22 cellular contexts compared by ENCODE assay signal in genomic region chr6:100901582-100901981, GRCh38.
"Had no signal": no experiment of that assay in that cellular context is flagged by ENCODE, and none has a peak within 500 bp of the region (broad histone marks: within the 10 kb centered on the region; RNA-seq: fewer than 3 reads in every experiment).

No MANE protein-coding gene starts in this region.

- DNase-seq: KBM-7, MV-4-11, NCI-H1048, NCI-H1105, NCI-H1417, NCI-H1436 treated with DMSO at 0.1 percent for 48 hours, NCI-H1694, NCI-H187 treated with DMSO at 0.1 percent for 48 hours, NCI-H2029 treated with DMSO at 0.1 percent for 48 hours, NCI-H2171 treated with DMSO at 0.1 percent for 48 hours, NCI-H345, NCI-H524, NCI-H526 treated with DMSO at 0.1 percent for 48 hours, NCI-H774, PC-3, Peyer's patch, Right ventricle myocardium superior, SIG-M5 had no signal

- H3K9me3 ChIP-seq: SJSA1 had no signal

- H3K27ac ChIP-seq: HL-60, Peyer's patch, SJSA1, SK-N-MC had no signal

- ATAC-seq: PC-3 had no signal

- H3K36me3 ChIP-seq: Peyer's patch, SJSA1 had no signal

- H3K4me3 ChIP-seq: Peyer's patch, SJSA1, SK-N-MC had no signal

- H3K27me3 ChIP-seq: Peyer's patch had no signal

- H3K4me1 ChIP-seq: Peyer's patch, SJSA1 had no signal

- FAIRE-seq: HTR-8/SVneo had no signal
